ENCODE assay signal across 28 cellular contexts in the genomic region with DNA sequence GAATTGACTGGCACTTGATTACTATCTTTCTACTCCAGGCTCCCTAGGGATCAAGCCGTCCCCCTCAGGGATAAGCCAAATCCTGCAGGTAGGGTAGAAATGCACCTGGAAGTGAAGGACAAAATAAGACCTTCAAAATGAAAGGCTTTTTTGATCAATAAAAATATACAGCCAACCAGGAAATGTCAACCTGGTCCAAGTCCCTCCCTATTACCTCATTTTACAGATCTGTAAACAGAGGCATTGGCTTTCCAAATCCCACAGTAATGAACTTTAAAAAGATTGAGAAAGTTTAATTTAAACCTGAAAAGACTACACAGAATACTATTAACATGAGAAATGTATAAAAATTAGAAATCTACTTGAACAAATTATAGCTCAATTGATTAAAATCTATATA.
"Had no signal": no experiment of that assay in that cellular context is flagged by ENCODE, and none has a peak within 500 bp of the region (broad histone marks: within the 10 kb centered on the region; RNA-seq: fewer than 3 reads in every experiment).

No MANE protein-coding gene starts in this region.

- H3K27ac ChIP-seq: esophagus muscularis mucosa, foreskin keratinocyte, heart left ventricle, neutrophil, right atrium auricular region, testis had no signal

- H3K9me3 Mint-ChIP-seq: activated naive CD4-positive, alpha-beta T cell treated with anti-CD3 and anti-CD28 coated beads for 36 hours; activated naive CD8-positive, alpha-beta T cell treated with anti-CD3 and anti-CD28 coated beads, Interleukin-2, amount 10 ng/mL, durations not matched to agents 7 days and 5 days; activated T-helper 1 cell treated with anti-CD3 and anti-CD28 coated beads, Interleukin-12 subunit alpha, Interleukin-12 subunit beta, Interleukin-2, Interleukin-4 antibody, amounts not matched to agents 30 ng/mL and 10 ng/mL and 1 ng/mL, durations not matched to agents 14 hours and 24 hours and 36 hours; dendritic cell treated with granulocyte-macrophage colony-stimulating factor and Interleukin-4, amounts not matched to agents 40 ng/mL and 50 ng/mL, for 4 days; immature natural killer cell; nephron had no signal

- H3K4me1 Mint-ChIP-seq: nephron had no signal

- H3K4me3 ChIP-seq: esophagus muscularis mucosa, heart left ventricle, lung, right atrium auricular region, testis, transverse colon had no signal

- DNase-seq: activated CD4-positive, alpha-beta T cell treated with anti-CD3 and anti-CD28 coated beads for 4 hours; activated CD4-positive, alpha-beta T cell treated with anti-CD3 and anti-CD28 coated beads, Interleukin-2, amount 50 U/mL, for 4 hours; activated effector memory CD4-positive, alpha-beta T cell treated with anti-CD3 and anti-CD28 coated beads, Interleukin-2, amount 50 U/mL, for 16 hours; activated naive CD4-positive, alpha-beta T cell treated with anti-CD3 and anti-CD28 coated beads for 36 hours; activated naive CD8-positive, alpha-beta T cell treated with anti-CD3 and anti-CD28 coated beads, Interleukin-2, amount 10 ng/mL, durations not matched to agents 7 days and 5 days; activated T-cell treated with anti-CD3 and anti-CD28 coated beads for 4 hours; central memory CD4-positive, alpha-beta T cell; foreskin keratinocyte; heart left ventricle; hypothalamus; immature natural killer cell; kidney; mesendoderm; stimulated activated CD4-positive, alpha-beta T cell treated with anti-CD3 and anti-CD28 coated beads, Interleukin-15, amount 100 ng/mL, for 24 hours; stimulated activated CD4-positive, alpha-beta T cell treated with anti-CD3 and anti-CD28 coated beads, Interleukin-2, amount 100 ng/mL, for 24 hours; stimulated activated naive CD8-positive, alpha-beta T cell treated with anti-CD3 and anti-CD28 coated beads, Interleukin-15, Interleukin-2, amounts not matched to agents 100 U/mL and 50 U/mL, for 24 hours; T-helper 1 cell; testis; transverse colon had no signal

- H3K27me3 Mint-ChIP-seq: activated naive CD8-positive, alpha-beta T cell treated with anti-CD3 and anti-CD28 coated beads, Interleukin-2, amount 10 ng/mL, durations not matched to agents 7 days and 5 days; dendritic cell treated with granulocyte-macrophage colony-stimulating factor and Interleukin-4, amounts not matched to agents 40 ng/mL and 50 ng/mL, for 4 days had no signal

- H3K4me3 Mint-ChIP-seq: activated naive CD4-positive, alpha-beta T cell treated with anti-CD3 and anti-CD28 coated beads for 36 hours; activated naive CD8-positive, alpha-beta T cell treated with anti-CD3 and anti-CD28 coated beads, Interleukin-2, amount 10 ng/mL, durations not matched to agents 7 days and 5 days; activated T-helper 1 cell treated with anti-CD3 and anti-CD28 coated beads, Interleukin-12 subunit alpha, Interleukin-12 subunit beta, Interleukin-2, Interleukin-4 antibody, amounts not matched to agents 30 ng/mL and 10 ng/mL and 1 ng/mL, durations not matched to agents 14 hours and 24 hours and 36 hours; dendritic cell treated with granulocyte-macrophage colony-stimulating factor and Interleukin-4, amounts not matched to agents 40 ng/mL and 50 ng/mL, for 4 days; immature natural killer cell; nephron had no signal

- H3K27me3 ChIP-seq: esophagus muscularis mucosa, foreskin keratinocyte, heart left ventricle, neutrophil, right atrium auricular region, testis, transverse colon had no signal

- H3K36me3 ChIP-seq: right atrium auricular region had no signal

- ATAC-seq: foreskin keratinocyte; heart left ventricle; stimulated activated naive CD8-positive, alpha-beta T cell treated with anti-CD3 and anti-CD28 coated beads, Interleukin-15, Interleukin-2, amounts not matched to agents 100 U/mL and 50 U/mL, for 24 hours had no signal

- FAIRE-seq: astrocyte, kidney, urothelium cell line had no signal

- H3K9me3 ChIP-seq: esophagus muscularis mucosa, heart left ventricle, neutrophil, right atrium auricular region, testis, transverse colon had no signal

- H3K4me1 ChIP-seq: foreskin keratinocyte, right atrium auricular region, testis had no signal

- H3K27ac Mint-ChIP-seq: activated naive CD4-positive, alpha-beta T cell treated with anti-CD3 and anti-CD28 coated beads for 36 hours; activated naive CD8-positive, alpha-beta T cell treated with anti-CD3 and anti-CD28 coated beads, Interleukin-2, amount 10 ng/mL, durations not matched to agents 7 days and 5 days; activated T-helper 1 cell treated with anti-CD3 and anti-CD28 coated beads, Interleukin-12 subunit alpha, Interleukin-12 subunit beta, Interleukin-2, Interleukin-4 antibody, amounts not matched to agents 30 ng/mL and 10 ng/mL and 1 ng/mL, durations not matched to agents 14 hours and 24 hours and 36 hours; dendritic cell treated with granulocyte-macrophage colony-stimulating factor and Interleukin-4, amounts not matched to agents 40 ng/mL and 50 ng/mL, for 4 days had no signal
